In the genomic region with DNA sequence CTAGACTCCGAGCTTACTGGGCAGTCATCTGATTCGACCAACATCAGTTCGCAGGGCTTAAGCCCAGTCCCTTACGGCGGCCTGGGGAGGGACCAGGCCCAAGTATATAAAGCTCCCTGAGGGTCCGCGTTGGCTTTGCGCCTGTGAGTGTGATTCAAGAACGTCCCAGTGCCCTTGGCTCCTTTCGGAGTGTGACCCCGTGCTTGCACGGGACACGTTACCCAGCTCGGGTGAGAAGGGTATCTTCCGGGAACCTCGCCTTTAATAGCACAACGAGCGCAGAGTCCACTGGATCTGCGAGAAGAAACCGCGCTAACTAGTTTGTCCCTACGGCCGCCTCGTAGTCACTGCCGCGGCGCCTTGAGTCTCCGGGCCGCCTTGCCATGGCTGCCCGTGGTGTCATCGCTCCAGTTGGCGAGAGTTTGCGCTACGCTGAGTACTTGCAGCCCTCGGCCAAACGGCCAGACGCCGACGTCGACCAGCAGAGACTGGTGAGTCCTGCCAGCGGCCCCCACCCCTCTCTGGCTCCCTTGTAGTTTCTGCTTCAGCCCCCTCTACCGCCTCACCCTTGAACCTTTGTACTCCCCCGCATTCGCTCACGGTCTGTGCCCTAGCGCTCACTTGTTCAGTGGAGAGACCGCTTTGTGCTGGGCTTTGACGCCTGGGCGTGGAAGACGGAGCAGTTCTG, we compare ENCODE assay signal across 1 cellular context.
A peak's percentile ranks its signal among the peaks of the same experiment; 100 is the strongest.
TF ChIP-seq lines count a peak whose summit lies in the region.

Gene DNAJC15 (plus strand): TSS at position 343 of the 688 bp plus-strand sequence. CDS start 41 bp downstream, at position 384.

TF ChIP-seq in SK-N-SH, 30 proteins besides CTCF, POLR2A, EP300 and RAD21 (continued from another document):
- TF ChIP-seq, protein P1, sequence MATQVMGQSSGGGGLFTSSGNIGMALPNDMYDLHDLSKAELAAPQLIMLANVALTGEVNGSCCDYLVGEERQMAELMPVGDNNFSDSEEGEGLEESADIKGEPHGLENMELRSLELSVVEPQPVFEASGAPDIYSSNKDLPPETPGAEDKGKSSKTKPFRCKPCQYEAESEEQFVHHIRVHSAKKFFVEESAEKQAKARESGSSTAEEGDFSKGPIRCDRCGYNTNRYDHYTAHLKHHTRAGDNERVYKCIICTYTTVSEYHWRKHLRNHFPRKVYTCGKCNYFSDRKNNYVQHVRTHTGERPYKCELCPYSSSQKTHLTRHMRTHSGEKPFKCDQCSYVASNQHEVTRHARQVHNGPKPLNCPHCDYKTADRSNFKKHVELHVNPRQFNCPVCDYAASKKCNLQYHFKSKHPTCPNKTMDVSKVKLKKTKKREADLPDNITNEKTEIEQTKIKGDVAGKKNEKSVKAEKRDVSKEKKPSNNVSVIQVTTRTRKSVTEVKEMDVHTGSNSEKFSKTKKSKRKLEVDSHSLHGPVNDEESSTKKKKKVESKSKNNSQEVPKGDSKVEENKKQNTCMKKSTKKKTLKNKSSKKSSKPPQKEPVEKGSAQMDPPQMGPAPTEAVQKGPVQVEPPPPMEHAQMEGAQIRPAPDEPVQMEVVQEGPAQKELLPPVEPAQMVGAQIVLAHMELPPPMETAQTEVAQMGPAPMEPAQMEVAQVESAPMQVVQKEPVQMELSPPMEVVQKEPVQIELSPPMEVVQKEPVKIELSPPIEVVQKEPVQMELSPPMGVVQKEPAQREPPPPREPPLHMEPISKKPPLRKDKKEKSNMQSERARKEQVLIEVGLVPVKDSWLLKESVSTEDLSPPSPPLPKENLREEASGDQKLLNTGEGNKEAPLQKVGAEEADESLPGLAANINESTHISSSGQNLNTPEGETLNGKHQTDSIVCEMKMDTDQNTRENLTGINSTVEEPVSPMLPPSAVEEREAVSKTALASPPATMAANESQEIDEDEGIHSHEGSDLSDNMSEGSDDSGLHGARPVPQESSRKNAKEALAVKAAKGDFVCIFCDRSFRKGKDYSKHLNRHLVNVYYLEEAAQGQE (IDR thresholded peaks at IDR 0.05; ENCODE audit: low read depth, low read length): 0 out of 2 replicates have a peak, but pooled peaks have one; percentile 60
- TF ChIP-seq USF2 (IDR thresholded peaks at IDR 0.05; ENCODE audit: borderline replicate concordance, low read depth, low read length) (no peak), SIN3A (IDR thresholded peaks at IDR 0.05; ENCODE audit: borderline replicate concordance, low read depth, low read length) (peak; percentile 60; the same call in 1 of the 2 replicates), CHD2 (IDR thresholded peaks at IDR 0.05; ENCODE audit: low read length, partially characterized antibody) (no peak), NFIC (IDR thresholded peaks at IDR 0.05; ENCODE audit: borderline replicate concordance) (no peak), YY1 (IDR thresholded peaks at IDR 0.05; ENCODE audit: low read depth) (peak; percentile 82), NRF1 (IDR thresholded peaks at IDR 0.05; ENCODE audit: low read depth, low read length) (no peak), RXRA (IDR thresholded peaks at IDR 0.05; ENCODE audit: borderline replicate concordance, low read depth) (no peak)
